ENCODE assay signal across 13 cellular contexts in the genomic region with DNA sequence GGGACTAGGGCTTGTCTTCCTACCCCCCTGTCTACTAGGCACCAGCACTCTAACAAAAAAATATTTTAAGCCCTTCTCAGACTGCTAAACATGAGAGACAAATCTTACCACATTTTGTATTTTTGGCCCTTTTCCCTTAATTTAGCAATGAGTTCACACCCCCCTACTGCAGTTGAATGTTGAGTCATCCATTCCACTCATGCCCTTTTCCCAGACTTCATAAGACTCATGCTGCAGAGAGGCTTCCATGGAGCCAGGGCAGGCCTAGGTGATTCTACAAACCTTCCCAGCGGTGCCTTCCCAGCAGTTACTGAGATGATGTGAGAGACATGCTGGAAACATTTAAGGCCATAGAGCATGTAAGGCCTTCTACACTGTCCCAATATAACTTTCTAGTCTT. TPM values are rescaled to one million over a fixed set of nuclear protein-coding genes. Genes with fewer than 3 reads are reported as not detected.
DNase-seq lines count a peak whose midpoint lies in the region; ATAC-seq and TF ChIP-seq lines count a peak whose summit lies in the region.
"Had no signal": no experiment of that assay in that cellular context is flagged by ENCODE, and none has a peak within 500 bp of the region (broad histone marks: within the 10 kb centered on the region; RNA-seq: fewer than 3 reads in every experiment).

No MANE protein-coding gene starts in this region.

- intact Hi-C loops in left cardiac atrium (cut with DNase I) = no loop called here

- DNase-seq in left cardiac atrium (no peak), right atrium auricular region (ENCODE audit: low spot score) (no peak), brain pericyte (ENCODE audit: low read depth, low spot score) (peak; percentile 59), kidney glomerular epithelial cell (lab: John Stamatoyannopoulos, UW) (peak; percentile 18), GM19240 (ENCODE audit: insufficient read length, low spot score) (no peak), NOMO-1 treated with dmso at 0.1 percent for 144 hours (lab: John Stamatoyannopoulos, UW; ENCODE audit: unreplicated experiment) (no peak)
- no peak for DNase-seq in stimulated activated naive CD4-positive, alpha-beta T cell treated with Interleukin-2 at 50 U/mL for 16 hours (lab: John Stamatoyannopoulos, UW)
- DNase-seq: activated naive CD8-positive, alpha-beta T cell treated with anti-CD3 and anti-CD28 coated beads, Interleukin-2, amount 10 ng/mL, durations not matched to agents 7 days and 5 days; NCI-H446; Peyer's patch; spleen; upper lobe of right lung had no signal

- no peaks in the 10 kb centered on the region for H3K4me1 ChIP-seq in right atrium auricular region
- H3K4me1 ChIP-seq: Peyer's patch, spleen, upper lobe of right lung had no signal

- no peak for TF ChIP-seq CTCF in right atrium auricular region (IDR thresholded peaks at IDR 0.05)

- no peaks in the 10 kb centered on the region for H3K36me3 ChIP-seq in right atrium auricular region
- H3K36me3 ChIP-seq: Peyer's patch, spleen, upper lobe of right lung had no signal

- ATAC-seq in left cardiac atrium (peak; percentile 71 to 95), GM21390 (IDR thresholded peaks at IDR 0.05; ENCODE audit: unreplicated experiment) (no peak)
- ATAC-seq: upper lobe of right lung had no signal

- H3K27ac ChIP-seq in right atrium auricular region = no peak overlapping the region
- H3K27ac ChIP-seq: Peyer's patch, spleen, upper lobe of right lung had no signal

- H3K27me3 ChIP-seq in right atrium auricular region = no peaks in the 10 kb centered on the region
- H3K27me3 ChIP-seq: Peyer's patch, spleen, upper lobe of right lung had no signal

- no peaks in the 10 kb centered on the region for H3K9me3 ChIP-seq in right atrium auricular region
- H3K9me3 ChIP-seq: Peyer's patch, upper lobe of right lung had no signal

- H3K4me3 ChIP-seq in right atrium auricular region = no peak overlapping the region
- H3K4me3 ChIP-seq: Peyer's patch, spleen, upper lobe of right lung had no signal

RNA-seq across cellular contexts. Expression of a gene that starts 53.9 kb away (rescaled TPM):
- 10 to 100 TPM; 32.8 to 57.3 TPM for total RNA-seq in left cardiac atrium
- 10 to 100 TPM; 43.5 to 77.2 TPM for total RNA-seq in right atrium auricular region

Comparison
In these comparisons a context has a peak if more than half of its experiments do, and no peak if none do; other contexts are left out.
1. DNase-seq: peak in brain pericyte (single experiment) and kidney glomerular epithelial cell (single experiment); none in left cardiac atrium (single experiment), right atrium auricular region (single experiment), GM19240 (single experiment), stimulated activated naive CD4-positive, alpha-beta T cell treated with Interleukin-2 at 50 U/mL for 16 hours (single experiment) and NOMO-1 treated with dmso at 0.1 percent for 144 hours (single experiment).